In the genomic region with DNA sequence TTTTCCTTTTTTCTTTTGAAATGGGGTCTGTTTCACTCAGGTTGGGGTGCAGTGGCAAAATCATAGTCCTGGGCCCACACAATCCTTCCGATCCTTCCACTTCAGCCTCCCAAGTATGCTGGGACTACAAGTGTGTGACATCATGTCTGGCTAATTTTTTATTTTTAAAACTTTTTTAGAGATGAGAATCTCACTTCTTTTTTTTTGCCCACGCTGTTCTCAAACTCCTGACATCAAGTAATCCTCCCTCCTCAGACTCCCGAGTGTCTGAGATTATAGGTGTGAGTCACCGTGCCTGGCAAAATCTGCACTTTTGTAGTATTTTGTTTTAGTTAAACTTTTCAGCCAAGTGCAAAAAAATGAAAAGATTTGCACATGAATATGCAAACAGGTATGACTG, we compare ENCODE assay signal across 22 cellular contexts.
DNase-seq lines count a peak whose midpoint lies in the region; ATAC-seq, FAIRE-seq and TF ChIP-seq lines count a peak whose summit lies in the region.
"Had no signal": no experiment of that assay in that cellular context is flagged by ENCODE, and none has a peak within 500 bp of the region (broad histone marks: within the 10 kb centered on the region; RNA-seq: fewer than 3 reads in every experiment).

No MANE protein-coding gene starts in this region.

- POLR2A ChIA-PET in K562 (lab: Yijun Ruan, JAX), result interaction anchor here (0.7 to 0.9 kb wide), 2 partner anchors 8 to 11 kb away, joined by 3 to 4 read pairs; no protein-coding TSS in a partner anchor

- no peak overlapping the region for H3K9ac ChIP-seq in K562 (ENCODE audit: insufficient read depth in 1 of 2, low read depth in 2 of 2, low read length in 2 of 2)

- no peak for TF ChIP-seq POLR2A in K562 (conservative IDR thresholded peaks at IDR 0.05)

- H3K4me1 ChIP-seq in heart right ventricle, result peaks cover 12 to 96% (median 58%) of the 10 kb centered on the region in 9 donors
- peaks cover 11 to 13% of the 10 kb centered on the region in 2 experiments; a peak in 4 of 5 replicates for H3K4me1 ChIP-seq in K562 (replicated peaks in 1 of 2; ENCODE audit: control insufficient read depth in 2 of 2, insufficient read depth in 2 of 2, low read length in 2 of 2)
- peaks cover 0 to 71% (median 33%) of the 10 kb centered on the region in 4 donors for H3K4me1 ChIP-seq in tibial artery

- H3K9me1 ChIP-seq in K562 (ENCODE audit: control insufficient read depth, insufficient read depth, low read length), result no peaks in the 10 kb centered on the region

- H3K4me3 Mint-ChIP-seq in natural killer cell, result peak overlapping the region; percentile 18
- no peak overlapping the region for H3K4me3 Mint-ChIP-seq in activated CD8-positive, alpha-beta memory T cell treated with anti-CD3 and anti-CD28 coated beads, Interleukin-2, amount 10 ng/mL, durations not matched to agents 7 days and 5 days
- H3K4me3 Mint-ChIP-seq: activated B cell treated with CpG ODN at 0.5 μM for 24 hours; CD4-positive, CD25-positive, alpha-beta regulatory T cell; naive B cell had no signal

- no peak for TF ChIP-seq RAD21 in K562 (CRISPR knock-in tag; conservative IDR thresholded peaks at IDR 0.05 in 1 of 2, IDR thresholded peaks at IDR 0.05 in 1 of 2)

- no peak for TF ChIP-seq EP300 in K562 (IDR thresholded peaks at IDR 0.05; ENCODE audit: low read length)

- no peak overlapping the region for H2AFZ ChIP-seq in K562 (ENCODE audit: low read depth, low read length)

- H4K20me1 ChIP-seq in K562 (replicated peaks; ENCODE audit: control insufficient read depth, insufficient read depth, low read length), result no peaks in the 10 kb centered on the region; the same call in 1 of the 2 replicates

- no peak for DNase-seq in heart right ventricle
- no peak for DNase-seq in Right ventricle myocardium superior
- peak in 1 of 4 experiments; percentile 8 for DNase-seq in K562 (ENCODE audit: extremely low read depth in 1 of 4, low spot score in 3 of 4)
- DNase-seq in natural killer cell, result no peak
- DNase-seq in tibial artery, result no peak
- no peak for DNase-seq in activated CD8-positive, alpha-beta memory T cell treated with anti-CD3 and anti-CD28 coated beads, Interleukin-2, amount 10 ng/mL, durations not matched to agents 7 days and 5 days
- DNase-seq in activated CD8-positive, alpha-beta memory T cell treated with anti-CD3 and anti-CD28 coated beads for 24 hours, result no peak
- DNase-seq in cerebellar cortex (ENCODE audit: low spot score), result no peak
- DNase-seq: activated B cell treated with CpG ODN at 0.5 μM for 24 hours; CD4-positive, CD25-positive, alpha-beta regulatory T cell; DND-41; GOT3; naive B cell; NCI-H2107; NCI-H774; Peyer's patch; retina; stimulated activated CD4-positive, alpha-beta T cell treated with anti-CD3 and anti-CD28 coated beads, Interleukin-2, amount 100 ng/mL, for 48 hours; stimulated activated CD8-positive, alpha-beta memory T cell treated with anti-CD3 and anti-CD28 coated beads, Interleukin-4, amount 100 ng/mL, for 48 hours had no signal

- no TSS peak for BruUV-seq in K562 (replicated peaks; lab: Mats Ljungman, UMichigan)

- peak overlapping the region in 8 of 10 donors; percentile 3 to 71 (median 53) for H3K27ac ChIP-seq in heart right ventricle
- no peak overlapping the region for H3K27ac ChIP-seq in K562 (ENCODE audit: extremely low read depth, low read depth, low read length)
- H3K27ac ChIP-seq in tibial artery, result peak overlapping the region; percentile 57 to 76
- H3K27ac ChIP-seq: dorsolateral prefrontal cortex, Peyer's patch had no signal

- H3K36me3 ChIP-seq in heart right ventricle (no peaks in the 10 kb centered on the region), K562 (ENCODE audit: control insufficient read depth, insufficient read depth, low read length) (peaks cover 2% of the 10 kb centered on the region; the same call in 1 of the 3 replicates), tibial artery (no peaks in the 10 kb centered on the region)
- H3K36me3 ChIP-seq: Peyer's patch had no signal

- TF ChIP-seq CTCF in heart right ventricle (IDR thresholded peaks at IDR 0.05) (no peak), K562 (IDR thresholded peaks at IDR 0.05 in 2 of 3, conservative IDR thresholded peaks at IDR 0.05 in 1 of 3; ENCODE audit: insufficient read depth in 2 of 3, low read depth in 1 of 3, low read length in 3 of 3) (no peak), natural killer cell (IDR thresholded peaks at IDR 0.05) (no peak), tibial artery (IDR thresholded peaks at IDR 0.05) (no peak)

- peaks cover 26% of the 10 kb centered on the region for H3K79me2 ChIP-seq in K562 (ENCODE audit: control insufficient read depth, insufficient read depth, low read length)

- H3K36me3 Mint-ChIP-seq in natural killer cell, result peaks cover 5% of the 10 kb centered on the region
- peaks cover 18% of the 10 kb centered on the region for H3K36me3 Mint-ChIP-seq in activated CD8-positive, alpha-beta memory T cell treated with anti-CD3 and anti-CD28 coated beads, Interleukin-2, amount 10 ng/mL, durations not matched to agents 7 days and 5 days

- intact Hi-C loops in heart right ventricle (cut with DNase I) (loop anchor here in 1 of 10 donors (5.0 kb wide), 1 partner anchor 37 kb away; no protein-coding TSS in a partner anchor), Right ventricle myocardium superior (cut with DNase I) (no loop called here), K562 (cut with micrococcal nuclease) (no loop called here), natural killer cell (cut with micrococcal nuclease) (loop anchor here (5.0 to 10.0 kb wide), 3 partner anchors 38 to 106 kb away; no protein-coding TSS in a partner anchor), tibial artery (cut with DNase I; ENCODE audit: low total_unique reads) (loop anchor here (5.0 kb wide), 1 partner anchor 47 kb away; no protein-coding TSS in a partner anchor)

- H3K27ac Mint-ChIP-seq in natural killer cell, result peak overlapping the region; percentile 86
- no peak overlapping the region for H3K27ac Mint-ChIP-seq in activated CD8-positive, alpha-beta memory T cell treated with anti-CD3 and anti-CD28 coated beads, Interleukin-2, amount 10 ng/mL, durations not matched to agents 7 days and 5 days
- H3K27ac Mint-ChIP-seq: activated B cell treated with CpG ODN at 0.5 μM for 24 hours, naive B cell had no signal

- peaks cover 70 to 72% of the 10 kb centered on the region in 2 donors for H3K4me1 Mint-ChIP-seq in natural killer cell
- peaks cover 11% of the 10 kb centered on the region for H3K4me1 Mint-ChIP-seq in activated CD8-positive, alpha-beta memory T cell treated with anti-CD3 and anti-CD28 coated beads, Interleukin-2, amount 10 ng/mL, durations not matched to agents 7 days and 5 days
- H3K4me1 Mint-ChIP-seq: activated B cell treated with CpG ODN at 0.5 μM for 24 hours, naive B cell had no signal

- H3K27me3 ChIP-seq in heart right ventricle (no peaks in the 10 kb centered on the region), K562 (ENCODE audit: control insufficient read depth in 2 of 2, insufficient read depth in 2 of 2, low read length in 2 of 2) (no peaks in the 10 kb centered on the region), tibial artery (no peaks in the 10 kb centered on the region)
- H3K27me3 ChIP-seq: Peyer's patch had no signal

- no peak overlapping the region for H3K4me2 ChIP-seq in K562 (ENCODE audit: insufficient read depth, low read length)

- CTCF ChIA-PET in K562 (lab: Yijun Ruan, JAX; ENCODE audit: low intra/inter-chr PET ratio), result no interaction called here
- CTCF ChIA-PET in activated CD8-positive, alpha-beta memory T cell treated with anti-CD3 and anti-CD28 coated beads, Interleukin-2, amount 10 ng/mL, durations not matched to agents 7 days and 5 days (lab: Charles Lee), result no interaction called here

- no peaks in the 10 kb centered on the region for H3K27me3 Mint-ChIP-seq in natural killer cell (ENCODE audit: low read depth in 2 of 2)
- no peaks in the 10 kb centered on the region for H3K27me3 Mint-ChIP-seq in activated CD8-positive, alpha-beta memory T cell treated with anti-CD3 and anti-CD28 coated beads, Interleukin-2, amount 10 ng/mL, durations not matched to agents 7 days and 5 days
- H3K27me3 Mint-ChIP-seq: CD4-positive, CD25-positive, alpha-beta regulatory T cell; naive B cell had no signal

- peaks cover 0 to 3% of the 10 kb centered on the region in 2 donors for H3K9me3 Mint-ChIP-seq in natural killer cell
- peaks cover 8% of the 10 kb centered on the region for H3K9me3 Mint-ChIP-seq in activated CD8-positive, alpha-beta memory T cell treated with anti-CD3 and anti-CD28 coated beads, Interleukin-2, amount 10 ng/mL, durations not matched to agents 7 days and 5 days (ENCODE audit: low read depth)

- H3K9me3 ChIP-seq in heart right ventricle (peaks cover 0 to 1% (median 0%) of the 10 kb centered on the region in 11 donors), K562 (replicated peaks; ENCODE audit: control insufficient read depth, insufficient read depth, low read depth, low read length) (no peaks in the 10 kb centered on the region), tibial artery (no peaks in the 10 kb centered on the region)
- H3K9me3 ChIP-seq: Peyer's patch had no signal

- in situ Hi-C loops in K562 (cut with MboI), result no loop called here

- H3K4me3 ChIP-seq in heart right ventricle, result no peak overlapping the region
- no peak overlapping the region for H3K4me3 ChIP-seq in K562
- H3K4me3 ChIP-seq in tibial artery, result peak overlapping the region in 1 of 2 donors; percentile 24
- H3K4me3 ChIP-seq: dorsolateral prefrontal cortex, Peyer's patch had no signal

- ATAC-seq in heart right ventricle (peak in 1 of 8 donors; percentile 12), Right ventricle myocardium superior (ENCODE audit: poor library complexity) (no peak), K562 (no peak), natural killer cell (no peak)
- ATAC-seq in activated CD8-positive, alpha-beta memory T cell treated with anti-CD3 and anti-CD28 coated beads, Interleukin-2, amount 10 ng/mL, durations not matched to agents 7 days and 5 days, result no peak

- FAIRE-seq in K562 (lab: Jason Lieb, UNC), result no peak
- FAIRE-seq: A204.1, HTR-8/SVneo had no signal

- 63 to 77% methylated on average over 4 of the region's 4 CpGs for WGBS in heart right ventricle, 2 donors
- WGBS in K562 (ENCODE audit: insufficient coverage, low coverage, missing lambda C conversion rate), result 50% methylated on average over 4 of the region's 4 CpGs

TF ChIP-seq in K562, 482 proteins besides CTCF, POLR2A, EP300 and RAD21 (continues in another document):
- TF ChIP-seq ZNF76 (CRISPR knock-in tag; IDR thresholded peaks at IDR 0.05; ENCODE audit: borderline replicate concordance), result no peak
- TF ChIP-seq, protein P1, sequence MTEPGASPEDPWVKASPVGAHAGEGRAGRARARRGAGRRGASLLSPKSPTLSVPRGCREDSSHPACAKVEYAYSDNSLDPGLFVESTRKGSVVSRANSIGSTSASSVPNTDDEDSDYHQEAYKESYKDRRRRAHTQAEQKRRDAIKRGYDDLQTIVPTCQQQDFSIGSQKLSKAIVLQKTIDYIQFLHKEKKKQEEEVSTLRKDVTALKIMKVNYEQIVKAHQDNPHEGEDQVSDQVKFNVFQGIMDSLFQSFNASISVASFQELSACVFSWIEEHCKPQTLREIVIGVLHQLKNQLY (CRISPR knock-in tag; conservative IDR thresholded peaks at IDR 0.05), result no peak

Comparison
In these comparisons a context has a peak if more than half of its experiments do, and no peak if none do; other contexts are left out.
1. intact Hi-C loops: an anchor here in natural killer cell (5.0 to 10.0 kb wide) and tibial artery (5.0 kb wide); none called in Right ventricle myocardium superior and K562.